In genomic region chr7:55477781-55478374, GRCh38 we compare ENCODE assay signal across 1 cellular context.
TF ChIP-seq lines count a peak whose summit lies in the region.

No MANE protein-coding gene starts in this region.

TF ChIP-seq in IMR-90, 13 proteins besides CTCF, POLR2A, EP300 and RAD21 (continued from another document):
- TF ChIP-seq NFE2L2 (IDR thresholded peaks at IDR 0.05; ENCODE audit: low read depth, low read length) = no peak
- no peak for TF ChIP-seq CHD1 (IDR thresholded peaks at IDR 0.05; ENCODE audit: low read depth, low read length)
- TF ChIP-seq MXI1 (IDR thresholded peaks at IDR 0.05; ENCODE audit: borderline replicate concordance, low read depth, low read length) = 0 out of 2 replicates have a peak, but pooled peaks have one; percentile 61
- peak; percentile 25; the same call in 1 of the 2 replicates for TF ChIP-seq USF2 (IDR thresholded peaks at IDR 0.05; ENCODE audit: low read depth, low read length)
- no peak for TF ChIP-seq ELK1 (IDR thresholded peaks at IDR 0.05; ENCODE audit: borderline replicate concordance, low read depth, low read length)
- TF ChIP-seq RCOR1 (IDR thresholded peaks at IDR 0.05; ENCODE audit: insufficient replicate concordance, low read length) = peak; percentile 90
- TF ChIP-seq MAFK (IDR thresholded peaks at IDR 0.05; ENCODE audit: low read depth, low read length) = no peak
- peak; percentile 96 for TF ChIP-seq BHLHE40 (IDR thresholded peaks at IDR 0.05; ENCODE audit: low read depth, low read length)
- 0 out of 2 replicates have a peak, but pooled peaks have one; percentile 19 for TF ChIP-seq SMC3 (IDR thresholded peaks at IDR 0.05; ENCODE audit: low read depth, low read length)
- peak; percentile 84 for TF ChIP-seq FOS (IDR thresholded peaks at IDR 0.05; ENCODE audit: low read depth, low read length)
- TF ChIP-seq CEBPB (IDR thresholded peaks at IDR 0.05; ENCODE audit: low read depth, low read length) = no peak
